2 cellular contexts compared by ENCODE assay signal in the genomic region with DNA sequence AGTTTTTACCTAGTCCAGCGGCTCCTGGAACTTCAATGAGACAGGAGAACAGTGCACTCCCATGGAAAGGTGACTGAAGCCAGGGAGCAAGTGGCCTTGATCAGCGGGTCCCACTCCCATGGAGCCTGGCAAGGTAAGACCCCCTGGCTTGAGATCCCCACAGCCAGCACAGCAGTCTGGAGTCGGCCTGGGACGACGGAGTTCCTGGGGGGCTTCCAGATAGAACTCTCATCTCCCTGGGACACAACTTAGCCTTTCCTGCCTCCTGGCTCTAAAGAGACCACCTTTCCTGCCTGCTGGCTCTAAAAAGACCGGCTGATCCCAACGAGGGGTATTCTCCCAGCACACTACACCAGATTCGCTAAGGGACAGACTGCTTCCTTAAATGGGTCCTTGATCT.
TF ChIP-seq lines count a peak whose summit lies in the region.

No MANE protein-coding gene starts in this region.

TF ChIP-seq in H1, 55 proteins besides CTCF, POLR2A, EP300 and RAD21:
- TF ChIP-seq HDAC6 (IDR thresholded peaks at IDR 0.05; ENCODE audit: low read depth, low read length) (no peak), EGR1 (IDR thresholded peaks at IDR 0.05; ENCODE audit: borderline replicate concordance, low read depth, low read length) (no peak), KDM1A (IDR thresholded peaks at IDR 0.05; ENCODE audit: borderline replicate concordance, low read length) (no peak), POU5F1 (IDR thresholded peaks at IDR 0.05; ENCODE audit: low read depth, low read length) (no peak), CHD2 (IDR thresholded peaks at IDR 0.05; ENCODE audit: low read length) (no peak), TBP (IDR thresholded peaks at IDR 0.05; ENCODE audit: low read depth, low read length) (no peak)
- TF ChIP-seq, protein P1, sequence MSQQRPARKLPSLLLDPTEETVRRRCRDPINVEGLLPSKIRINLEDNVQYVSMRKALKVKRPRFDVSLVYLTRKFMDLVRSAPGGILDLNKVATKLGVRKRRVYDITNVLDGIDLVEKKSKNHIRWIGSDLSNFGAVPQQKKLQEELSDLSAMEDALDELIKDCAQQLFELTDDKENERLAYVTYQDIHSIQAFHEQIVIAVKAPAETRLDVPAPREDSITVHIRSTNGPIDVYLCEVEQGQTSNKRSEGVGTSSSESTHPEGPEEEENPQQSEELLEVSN (IDR thresholded peaks at IDR 0.05) = no peak

TF ChIP-seq in SK-N-SH treated with all-trans-retinoic acid at 6 μM for 48 hours, 23 proteins besides CTCF, POLR2A, EP300 and RAD21:
- TF ChIP-seq ZFP3 (CRISPR knock-in tag; IDR thresholded peaks at IDR 0.05) (no peak), ARNTL (CRISPR knock-in tag; IDR thresholded peaks at IDR 0.05; ENCODE audit: borderline replicate concordance, low read depth) (no peak), ISL1 (CRISPR knock-in tag; IDR thresholded peaks at IDR 0.05) (no peak), ZC3H10 (CRISPR knock-in tag; IDR thresholded peaks at IDR 0.05) (no peak), ESRRG (CRISPR knock-in tag; IDR thresholded peaks at IDR 0.05) (no peak), OSR1 (CRISPR knock-in tag; IDR thresholded peaks at IDR 0.05) (no peak), TOX (CRISPR knock-in tag; IDR thresholded peaks at IDR 0.05; ENCODE audit: borderline replicate concordance) (no peak), SNAI2 (CRISPR knock-in tag; IDR thresholded peaks at IDR 0.05) (no peak), ZNF70 (CRISPR knock-in tag; IDR thresholded peaks at IDR 0.05) (no peak), ZNF565 (CRISPR knock-in tag; conservative IDR thresholded peaks at IDR 0.05; ENCODE audit: low read depth) (no peak), PPARA (CRISPR knock-in tag; IDR thresholded peaks at IDR 0.05; ENCODE audit: borderline replicate concordance) (no peak), TCF4 (CRISPR knock-in tag; IDR thresholded peaks at IDR 0.05; ENCODE audit: borderline replicate concordance) (no peak), CSDC2 (CRISPR knock-in tag; IDR thresholded peaks at IDR 0.05) (no peak), GLIS3 (CRISPR knock-in tag; IDR thresholded peaks at IDR 0.05) (no peak)
- TF ChIP-seq, protein P2, sequence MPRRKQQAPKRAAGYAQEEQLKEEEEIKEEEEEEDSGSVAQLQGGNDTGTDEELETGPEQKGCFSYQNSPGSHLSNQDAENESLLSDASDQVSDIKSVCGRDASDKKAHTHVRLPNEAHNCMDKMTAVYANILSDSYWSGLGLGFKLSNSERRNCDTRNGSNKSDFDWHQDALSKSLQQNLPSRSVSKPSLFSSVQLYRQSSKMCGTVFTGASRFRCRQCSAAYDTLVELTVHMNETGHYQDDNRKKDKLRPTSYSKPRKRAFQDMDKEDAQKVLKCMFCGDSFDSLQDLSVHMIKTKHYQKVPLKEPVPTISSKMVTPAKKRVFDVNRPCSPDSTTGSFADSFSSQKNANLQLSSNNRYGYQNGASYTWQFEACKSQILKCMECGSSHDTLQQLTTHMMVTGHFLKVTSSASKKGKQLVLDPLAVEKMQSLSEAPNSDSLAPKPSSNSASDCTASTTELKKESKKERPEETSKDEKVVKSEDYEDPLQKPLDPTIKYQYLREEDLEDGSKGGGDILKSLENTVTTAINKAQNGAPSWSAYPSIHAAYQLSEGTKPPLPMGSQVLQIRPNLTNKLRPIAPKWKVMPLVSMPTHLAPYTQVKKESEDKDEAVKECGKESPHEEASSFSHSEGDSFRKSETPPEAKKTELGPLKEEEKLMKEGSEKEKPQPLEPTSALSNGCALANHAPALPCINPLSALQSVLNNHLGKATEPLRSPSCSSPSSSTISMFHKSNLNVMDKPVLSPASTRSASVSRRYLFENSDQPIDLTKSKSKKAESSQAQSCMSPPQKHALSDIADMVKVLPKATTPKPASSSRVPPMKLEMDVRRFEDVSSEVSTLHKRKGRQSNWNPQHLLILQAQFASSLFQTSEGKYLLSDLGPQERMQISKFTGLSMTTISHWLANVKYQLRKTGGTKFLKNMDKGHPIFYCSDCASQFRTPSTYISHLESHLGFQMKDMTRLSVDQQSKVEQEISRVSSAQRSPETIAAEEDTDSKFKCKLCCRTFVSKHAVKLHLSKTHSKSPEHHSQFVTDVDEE (CRISPR knock-in tag; IDR thresholded peaks at IDR 0.05) = no peak
- TF ChIP-seq, protein P3, sequence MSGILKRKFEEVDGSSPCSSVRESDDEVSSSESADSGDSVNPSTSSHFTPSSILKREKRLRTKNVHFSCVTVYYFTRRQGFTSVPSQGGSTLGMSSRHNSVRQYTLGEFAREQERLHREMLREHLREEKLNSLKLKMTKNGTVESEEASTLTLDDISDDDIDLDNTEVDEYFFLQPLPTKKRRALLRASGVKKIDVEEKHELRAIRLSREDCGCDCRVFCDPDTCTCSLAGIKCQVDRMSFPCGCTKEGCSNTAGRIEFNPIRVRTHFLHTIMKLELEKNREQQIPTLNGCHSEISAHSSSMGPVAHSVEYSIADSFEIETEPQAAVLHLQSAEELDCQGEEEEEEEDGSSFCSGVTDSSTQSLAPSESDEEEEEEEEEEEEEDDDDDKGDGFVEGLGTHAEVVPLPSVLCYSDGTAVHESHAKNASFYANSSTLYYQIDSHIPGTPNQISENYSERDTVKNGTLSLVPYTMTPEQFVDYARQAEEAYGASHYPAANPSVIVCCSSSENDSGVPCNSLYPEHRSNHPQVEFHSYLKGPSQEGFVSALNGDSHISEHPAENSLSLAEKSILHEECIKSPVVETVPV (CRISPR knock-in tag; IDR thresholded peaks at IDR 0.05) = no peak
- TF ChIP-seq, protein P4, sequence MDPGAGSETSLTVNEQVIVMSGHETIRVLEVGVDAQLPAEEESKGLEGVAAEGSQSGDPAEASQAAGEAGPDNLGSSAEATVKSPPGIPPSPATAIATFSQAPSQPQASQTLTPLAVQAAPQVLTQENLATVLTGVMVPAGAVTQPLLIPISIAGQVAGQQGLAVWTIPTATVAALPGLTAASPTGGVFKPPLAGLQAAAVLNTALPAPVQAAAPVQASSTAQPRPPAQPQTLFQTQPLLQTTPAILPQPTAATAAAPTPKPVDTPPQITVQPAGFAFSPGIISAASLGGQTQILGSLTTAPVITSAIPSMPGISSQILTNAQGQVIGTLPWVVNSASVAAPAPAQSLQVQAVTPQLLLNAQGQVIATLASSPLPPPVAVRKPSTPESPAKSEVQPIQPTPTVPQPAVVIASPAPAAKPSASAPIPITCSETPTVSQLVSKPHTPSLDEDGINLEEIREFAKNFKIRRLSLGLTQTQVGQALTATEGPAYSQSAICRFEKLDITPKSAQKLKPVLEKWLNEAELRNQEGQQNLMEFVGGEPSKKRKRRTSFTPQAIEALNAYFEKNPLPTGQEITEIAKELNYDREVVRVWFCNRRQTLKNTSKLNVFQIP (CRISPR knock-in tag; IDR thresholded peaks at IDR 0.05; ENCODE audit: borderline replicate concordance, low read depth) = no peak
- TF ChIP-seq, protein P5, sequence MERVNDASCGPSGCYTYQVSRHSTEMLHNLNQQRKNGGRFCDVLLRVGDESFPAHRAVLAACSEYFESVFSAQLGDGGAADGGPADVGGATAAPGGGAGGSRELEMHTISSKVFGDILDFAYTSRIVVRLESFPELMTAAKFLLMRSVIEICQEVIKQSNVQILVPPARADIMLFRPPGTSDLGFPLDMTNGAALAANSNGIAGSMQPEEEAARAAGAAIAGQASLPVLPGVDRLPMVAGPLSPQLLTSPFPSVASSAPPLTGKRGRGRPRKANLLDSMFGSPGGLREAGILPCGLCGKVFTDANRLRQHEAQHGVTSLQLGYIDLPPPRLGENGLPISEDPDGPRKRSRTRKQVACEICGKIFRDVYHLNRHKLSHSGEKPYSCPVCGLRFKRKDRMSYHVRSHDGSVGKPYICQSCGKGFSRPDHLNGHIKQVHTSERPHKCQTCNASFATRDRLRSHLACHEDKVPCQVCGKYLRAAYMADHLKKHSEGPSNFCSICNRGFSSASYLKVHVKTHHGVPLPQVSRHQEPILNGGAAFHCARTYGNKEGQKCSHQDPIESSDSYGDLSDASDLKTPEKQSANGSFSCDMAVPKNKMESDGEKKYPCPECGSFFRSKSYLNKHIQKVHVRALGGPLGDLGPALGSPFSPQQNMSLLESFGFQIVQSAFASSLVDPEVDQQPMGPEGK (CRISPR knock-in tag; IDR thresholded peaks at IDR 0.05; ENCODE audit: borderline replicate concordance) = no peak
